Comparison of ENCODE assay signal across 8 cellular contexts in the genomic region with DNA sequence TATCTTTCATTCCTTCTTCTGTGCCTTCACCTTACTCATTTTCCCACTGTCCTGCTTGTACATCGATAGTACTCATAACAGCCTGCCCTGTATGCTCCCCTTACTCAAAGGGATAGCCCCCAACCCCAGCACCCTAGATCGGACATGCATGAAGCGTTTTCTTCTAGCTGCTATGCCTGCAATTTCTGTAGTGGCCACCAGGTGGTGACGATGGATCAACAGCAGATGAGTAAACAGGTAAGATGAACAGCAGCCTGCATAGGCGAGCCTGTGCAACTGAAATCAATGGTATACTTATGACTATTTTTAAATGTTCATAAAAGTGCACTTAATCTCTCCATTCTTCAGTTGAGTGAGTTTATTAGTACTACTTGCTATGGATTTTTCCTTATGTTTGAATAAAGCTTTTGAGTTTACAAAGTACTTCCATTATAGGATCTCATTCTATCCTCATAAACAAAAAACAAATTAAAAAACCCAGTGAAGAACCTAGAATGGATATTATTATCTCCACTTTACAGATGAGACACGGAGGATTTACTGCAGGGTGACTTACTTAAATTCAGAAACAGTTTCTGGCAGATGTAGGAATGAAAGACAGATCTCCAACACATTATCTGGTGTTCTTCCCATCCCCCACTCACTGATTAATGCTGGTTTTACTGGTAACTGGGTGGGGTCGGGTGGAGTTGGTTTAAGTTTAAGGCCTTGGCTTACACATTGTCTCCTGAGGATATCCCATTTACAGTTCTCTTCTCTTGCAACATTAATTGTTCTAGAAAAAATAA.
DNase-seq lines count a peak whose midpoint lies in the region; ATAC-seq, FAIRE-seq and TF ChIP-seq lines count a peak whose summit lies in the region.

No MANE protein-coding gene starts in this region.

- H3K36me3 ChIP-seq in cardiac muscle cell (peaks cover under 1% of the 10 kb centered on the region), right atrium auricular region (no peaks in the 10 kb centered on the region), brain microvascular endothelial cell (replicated peaks) (no peaks in the 10 kb centered on the region), lung (ENCODE audit: control insufficient read depth in 2 of 2, insufficient read depth in 2 of 2, low read length in 2 of 2) (no peaks in the 10 kb centered on the region)

- DNase-seq in cardiac muscle cell (ENCODE audit: low read depth in 1 of 2, low spot score in 1 of 2) (peak in 1 of 2 donors; percentile 60), right atrium auricular region (ENCODE audit: low spot score) (no peak), NOMO-1 (lab: John Stamatoyannopoulos, UW; ENCODE audit: unreplicated experiment in 2 of 2) (peak; percentile 13 to 27), brain microvascular endothelial cell (peak; percentile 47), lung (ENCODE audit: low spot score) (no peak), urothelium cell line (ENCODE audit: low spot score) (peak; percentile 40), superior temporal gyrus (ENCODE audit: extremely low spot score) (no peak)

- H3K27me3 ChIP-seq in cardiac muscle cell, result no peaks in the 10 kb centered on the region
- no peaks in the 10 kb centered on the region for H3K27me3 ChIP-seq in right atrium auricular region
- H3K27me3 ChIP-seq in brain microvascular endothelial cell (replicated peaks), result no peaks in the 10 kb centered on the region
- H3K27me3 ChIP-seq in lung (ENCODE audit: control insufficient read depth, insufficient read depth), result no peaks in the 10 kb centered on the region

- peak; percentile 73 for TF ChIP-seq CTCF in cardiac muscle cell (IDR thresholded peaks at IDR 0.05; ENCODE audit: low read depth, low read length)
- TF ChIP-seq CTCF in right atrium auricular region (IDR thresholded peaks at IDR 0.05), result peak in 1 of 2 donors; percentile 59
- peak; percentile 87 for TF ChIP-seq CTCF in brain microvascular endothelial cell (IDR thresholded peaks at IDR 0.05; ENCODE audit: low read depth, low read length, missing control alignments)
- peak; percentile 24 for TF ChIP-seq CTCF in lung (IDR thresholded peaks at IDR 0.05; ENCODE audit: control extremely low read depth, extremely low read depth)

- no peak overlapping the region for H3K27ac ChIP-seq in cardiac muscle cell
- H3K27ac ChIP-seq in right atrium auricular region, result no peak overlapping the region
- H3K27ac ChIP-seq in brain microvascular endothelial cell, result no peak overlapping the region
- no peak overlapping the region for H3K27ac ChIP-seq in lung (ENCODE audit: low read depth in 1 of 2, low read length in 1 of 2)

- peaks cover 18% of the 10 kb centered on the region for H3K4me1 ChIP-seq in cardiac muscle cell (ENCODE audit: low read depth)
- no peaks in the 10 kb centered on the region for H3K4me1 ChIP-seq in right atrium auricular region
- no peaks in the 10 kb centered on the region for H3K4me1 ChIP-seq in lung (ENCODE audit: control insufficient read depth in 2 of 2, insufficient read depth in 2 of 2, low read length in 2 of 2)

- FAIRE-seq in urothelium cell line (lab: Jason Lieb, UNC), result peak; percentile 90

- in situ Hi-C loops in brain microvascular endothelial cell (cut with HindIII; ENCODE audit: low pct_ligation_motif_present, low sequenced_read_pairs), result no loop called here

- H3K4me3 ChIP-seq in cardiac muscle cell (no peak overlapping the region), right atrium auricular region (no peak overlapping the region), brain microvascular endothelial cell (ENCODE audit: low read depth, low read length) (no peak overlapping the region), lung (no peak overlapping the region)

- ATAC-seq in lung (ENCODE audit: insufficient read depth, low FRiP score) (no peak), GM21529 (IDR thresholded peaks at IDR 0.05; ENCODE audit: unreplicated experiment) (no peak)

- H3K9me3 ChIP-seq in cardiac muscle cell (ENCODE audit: low read depth) (no peaks in the 10 kb centered on the region), right atrium auricular region (peaks cover 0 to 12% of the 10 kb centered on the region in 2 donors), lung (ENCODE audit: control insufficient read depth in 2 of 2, insufficient read depth in 1 of 2, low read length in 1 of 2) (peaks cover 0 to 2% of the 10 kb centered on the region in 2 donors)

- 63 to 69% methylated on average over 7 of the region's 7 CpGs for WGBS in lung, 2 donors

Comparison
In these comparisons a context has a peak if more than half of its experiments do, and no peak if none do; other contexts are left out.
1. DNase-seq: peak in NOMO-1 (2 of 2), brain microvascular endothelial cell (single experiment) and urothelium cell line (single experiment); none in right atrium auricular region (single experiment), lung (single experiment) and superior temporal gyrus (single experiment).